8 cellular contexts compared by ENCODE assay signal in genomic region chrX:48025561-48025960, GRCh38. TPM values are rescaled to one million over a fixed set of nuclear protein-coding genes. Genes with fewer than 3 reads are reported as not detected.
A peak's percentile ranks its signal among the peaks of the same experiment; 100 is the strongest.
DNase-seq lines count a peak whose midpoint lies in the region; TF ChIP-seq lines count a peak whose summit lies in the region.

No MANE protein-coding gene starts in this region.

- in situ Hi-C loops in brain microvascular endothelial cell (cut with HindIII; ENCODE audit: low pct_ligation_motif_present, low sequenced_read_pairs): no loop called here

- no peak overlapping the region for H3K4me3 ChIP-seq in brain microvascular endothelial cell (ENCODE audit: low read depth, low read length)

- no peaks in the 10 kb centered on the region for H3K36me3 ChIP-seq in brain microvascular endothelial cell (replicated peaks)

- intact Hi-C loops in posterior vena cava (cut with DNase I): loop anchor here in 1 of 2 donors (10.0 kb wide), 1 partner anchor 171 kb away; no protein-coding TSS in a partner anchor

- H3K27ac ChIP-seq in brain microvascular endothelial cell: no peak overlapping the region

- TF ChIP-seq CTCF in brain microvascular endothelial cell (IDR thresholded peaks at IDR 0.05; ENCODE audit: low read depth, low read length, missing control alignments): peak; percentile 59

- H3K27me3 ChIP-seq in brain microvascular endothelial cell (replicated peaks): no peaks in the 10 kb centered on the region

- DNase-seq in activated naive CD4-positive, alpha-beta T cell treated with Interleukin-2 at 50 U/mL for 16 hours: peak; percentile 35
- DNase-seq in activated naive CD4-positive, alpha-beta T cell (lab: John Stamatoyannopoulos, UW): no peak
- DNase-seq in M059J (ENCODE audit: low read depth): peak; percentile 69
- peak; percentile 69 for DNase-seq in RPMI8226
- peak; percentile 54 for DNase-seq in brain microvascular endothelial cell
- DNase-seq in islet precursor cell: peak; percentile 59
- peak; percentile 15 for DNase-seq in stimulated activated CD4-positive, alpha-beta T cell treated with anti-CD3 and anti-CD28 coated beads, Interleukin-2, amount 100 ng/mL, for 4 hours (ENCODE audit: low read depth)
- DNase-seq in posterior vena cava (ENCODE audit: low spot score): no peak

RNA-seq across cellular contexts. Expression of gene SPACA5, which starts 18.8 kb away (rescaled TPM):
- total RNA-seq in M059J (2014; rRNA removed; shearing (Covaris generic)): not detected in 2 replicates
- not detected for total RNA-seq in posterior vena cava

RNA-seq across cellular contexts. Expression of gene ZNF182, which starts 21.8 kb away (rescaled TPM):
- total RNA-seq in M059J (2014; rRNA removed; shearing (Covaris generic)): 4.1 and 5.7 TPM in 2 replicates
- 1 to 10 TPM; 3.6 to 3.7 TPM for total RNA-seq in posterior vena cava

RNA-seq across cellular contexts. Expression of gene ZNF630, which starts 45.9 kb away (rescaled TPM):
- total RNA-seq in M059J (2014; rRNA removed; shearing (Covaris generic)): 3.0 and 3.2 TPM in 2 replicates
- total RNA-seq in posterior vena cava: 1 to 10 TPM; 3.4 to 4.4 TPM

Comparison
In these comparisons a context has a peak if more than half of its experiments do, and no peak if none do; other contexts are left out.
1. DNase-seq: peak in activated naive CD4-positive, alpha-beta T cell treated with Interleukin-2 at 50 U/mL for 16 hours (single experiment), M059J (single experiment), RPMI8226 (single experiment), brain microvascular endothelial cell (single experiment), islet precursor cell (single experiment) and stimulated activated CD4-positive, alpha-beta T cell treated with anti-CD3 and anti-CD28 coated beads, Interleukin-2, amount 100 ng/mL, for 4 hours (single experiment); none in activated naive CD4-positive, alpha-beta T cell (0 of 4) and posterior vena cava (single experiment).